In genomic region chr4:55407119-55407518, GRCh38 we compare ENCODE assay signal across 1 cellular context.
TF ChIP-seq lines count a peak whose summit lies in the region.

No MANE protein-coding gene starts in this region.

TF ChIP-seq in HEK293T, 16 proteins besides CTCF, POLR2A, EP300 and RAD21 (continued from another document):
- no peak for TF ChIP-seq ZNF384 (IDR thresholded peaks at IDR 0.05)
- TF ChIP-seq BHLHE40 (IDR thresholded peaks at IDR 0.05; ENCODE audit: borderline replicate concordance), result no peak
- TF ChIP-seq ARNT (IDR thresholded peaks at IDR 0.05), result no peak
- TF ChIP-seq FOXK2 (IDR thresholded peaks at IDR 0.05), result no peak
- no peak for TF ChIP-seq PKNOX1 (IDR thresholded peaks at IDR 0.05)
- TF ChIP-seq CTBP1 (IDR thresholded peaks at IDR 0.05; ENCODE audit: borderline replicate concordance), result no peak
- no peak for TF ChIP-seq FOXA1 (IDR thresholded peaks at IDR 0.05)
- no peak for TF ChIP-seq LEF1 (IDR thresholded peaks at IDR 0.05; ENCODE audit: borderline replicate concordance)
- no peak for TF ChIP-seq ELF4 (IDR thresholded peaks at IDR 0.05)
- TF ChIP-seq L3MBTL2 (conservative IDR thresholded peaks at IDR 0.05), result no peak
